14 cellular contexts compared by ENCODE assay signal in the genomic region with DNA sequence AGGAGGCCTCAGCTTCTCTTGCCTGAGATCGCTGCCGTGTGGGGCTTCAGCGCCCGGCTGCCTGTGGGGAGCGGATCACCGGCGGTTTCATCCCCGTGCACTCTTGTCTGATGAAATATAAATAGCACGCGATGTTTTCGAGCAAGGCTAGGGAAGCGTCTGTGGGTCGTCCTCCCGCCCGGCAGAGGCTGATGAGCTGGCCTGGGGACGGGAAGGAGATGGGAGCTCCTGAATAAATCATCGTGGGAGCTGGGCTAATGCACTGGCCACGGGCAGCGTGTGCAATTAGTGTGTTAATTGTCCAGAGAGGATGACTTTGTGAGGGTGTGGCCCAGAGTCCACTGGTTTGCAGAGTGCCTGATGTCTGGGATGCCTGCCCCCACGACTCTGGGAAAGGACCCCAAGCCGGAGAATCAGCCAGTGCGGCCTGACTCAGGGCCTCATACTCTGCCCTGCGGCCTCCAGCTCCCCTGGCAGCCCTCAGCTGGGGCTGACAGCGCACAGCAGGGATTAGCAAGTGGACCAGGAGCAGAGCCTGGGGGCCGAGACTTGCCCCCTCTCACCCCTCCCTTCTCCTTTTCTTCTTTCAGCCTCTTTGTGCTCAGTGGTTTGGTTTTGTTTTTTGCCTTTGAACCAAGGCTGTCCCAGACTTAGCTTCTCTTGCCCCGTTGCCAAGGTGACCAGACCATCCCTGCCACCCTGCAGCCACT. TPM values are rescaled to one million over a fixed set of nuclear protein-coding genes. Genes with fewer than 3 reads are reported as not detected.
DNase-seq lines count a peak whose midpoint lies in the region; ATAC-seq and TF ChIP-seq lines count a peak whose summit lies in the region.
"Had no signal": no experiment of that assay in that cellular context is flagged by ENCODE, and none has a peak within 500 bp of the region (broad histone marks: within the 10 kb centered on the region; RNA-seq: fewer than 3 reads in every experiment).

No MANE protein-coding gene starts in this region.

- H3K9me3 ChIP-seq in adipocyte (ENCODE audit: control insufficient read depth, low read length) (no peaks in the 10 kb centered on the region), gastroesophageal sphincter (no peaks in the 10 kb centered on the region)
- H3K9me3 ChIP-seq: pancreas had no signal

- no peaks in the 10 kb centered on the region for H3K36me3 ChIP-seq in adipocyte (ENCODE audit: control insufficient read depth, insufficient read depth, low read length, severe bottlenecking)
- no peaks in the 10 kb centered on the region for H3K36me3 ChIP-seq in gastroesophageal sphincter
- no peaks in the 10 kb centered on the region for H3K36me3 ChIP-seq in H7 (replicated peaks; ENCODE audit: control insufficient read depth, insufficient read depth, low read length)
- H3K36me3 ChIP-seq: pancreas had no signal

- DNase-seq in EH (ENCODE audit: low read depth), result peak; percentile 6
- DNase-seq in adipocyte (ENCODE audit: low read depth), result no peak
- DNase-seq in sciatic nerve (ENCODE audit: low spot score), result no peak
- DNase-seq in DMS 273 treated with DMSO at 0.1 percent for 48 hours (lab: John Stamatoyannopoulos, UW), result no peak
- DNase-seq in H7, result no peak
- DNase-seq: activated CD8-positive, alpha-beta T cell treated with anti-CD3 and anti-CD28 coated beads, Interleukin-2, amount 10 ng/mL, durations not matched to agents 7 days and 5 days; activated effector memory CD4-positive, alpha-beta T cell treated with anti-CD3 and anti-CD28 coated beads, Interleukin-2, amount 50 U/mL, for 16 hours; DND-41; NCI-H187 treated with DMSO at 0.1 percent for 48 hours; pancreas; stimulated activated CD4-positive, alpha-beta T cell treated with anti-CD3 and anti-CD28 coated beads, Interleukin-2, amount 100 ng/mL, for 48 hours had no signal

- TF ChIP-seq POLR2A in gastroesophageal sphincter (IDR thresholded peaks at IDR 0.05), result no peak

- 72 to 100% methylated on average over 2 of the region's 26 CpGs for WGBS in gastroesophageal sphincter (ENCODE audit: low coverage in 1 of 2), 2 donors

- H3K4me1 ChIP-seq in adipocyte (ENCODE audit: control insufficient read depth, insufficient read depth, low read length), result peaks cover 23% of the 10 kb centered on the region
- peaks cover 0 to 26% (median 0%) of the 10 kb centered on the region in 3 donors for H3K4me1 ChIP-seq in gastroesophageal sphincter
- H3K4me1 ChIP-seq: pancreas had no signal

- no peak for TF ChIP-seq EP300 in gastroesophageal sphincter (IDR thresholded peaks at IDR 0.05)

- H3K27me3 ChIP-seq in adipocyte (replicated peaks; ENCODE audit: control insufficient read depth, insufficient read depth, low read length) (no peaks in the 10 kb centered on the region), gastroesophageal sphincter (no peaks in the 10 kb centered on the region), H7 (ENCODE audit: control insufficient read depth, insufficient read depth, low read length) (no peaks in the 10 kb centered on the region)
- H3K27me3 ChIP-seq: pancreas had no signal

- H3K27ac ChIP-seq in gastroesophageal sphincter, result peak overlapping the region in 3 of 4 donors; percentile 33 to 46 (median 41)
- H3K27ac ChIP-seq: pancreas had no signal

- intact Hi-C loops in sciatic nerve (cut with DNase I), result no loop called here

- peak; percentile 55 for ATAC-seq in gastroesophageal sphincter
- peak; percentile 50 for ATAC-seq in sciatic nerve
- ATAC-seq in HG02798 (IDR thresholded peaks at IDR 0.05; ENCODE audit: poor library complexity, unreplicated experiment), result no peak
- no peak for ATAC-seq in HG03280 (IDR thresholded peaks at IDR 0.05; ENCODE audit: unreplicated experiment)
- ATAC-seq: activated CD8-positive, alpha-beta T cell treated with anti-CD3 and anti-CD28 coated beads, Interleukin-2, amount 10 ng/mL, durations not matched to agents 7 days and 5 days had no signal

- H3K4me3 ChIP-seq in adipocyte (ENCODE audit: low read length) (no peak overlapping the region), gastroesophageal sphincter (no peak overlapping the region), H7 (ENCODE audit: insufficient read depth, low read depth, low read length) (no peak overlapping the region)
- H3K4me3 ChIP-seq: pancreas had no signal

- TF ChIP-seq CTCF in gastroesophageal sphincter (IDR thresholded peaks at IDR 0.05), result no peak

- H3K9ac ChIP-seq in adipocyte (ENCODE audit: low read length), result peak overlapping the region; percentile 72

RNA-seq across cellular contexts. Expression of gene KCNJ12, which starts 21.3 kb away (rescaled TPM):
- total RNA-seq in gastroesophageal sphincter (1 to 10 TPM in 3 of 4 donors, under 1 TPM in 1; 0.78 to 3.1 (median 1.9) TPM), sciatic nerve (1.0 TPM)
- 5.1 and 7.6 TPM in 2 replicates for total RNA-seq in H7 (2014; rRNA removed; shearing (Covaris generic))
- total RNA-seq: activated CD8-positive, alpha-beta T cell treated with anti-CD3 and anti-CD28 coated beads, Interleukin-2, amount 10 ng/mL, durations not matched to agents 7 days and 5 days had no signal

Comparison
In these comparisons a context has a peak if more than half of its experiments do, and no peak if none do; other contexts are left out.
1. ATAC-seq: peak in gastroesophageal sphincter (single experiment) and sciatic nerve (single experiment); none in HG02798 (single experiment) and HG03280 (single experiment).